1 cellular context compared by ENCODE assay signal in the genomic region with DNA sequence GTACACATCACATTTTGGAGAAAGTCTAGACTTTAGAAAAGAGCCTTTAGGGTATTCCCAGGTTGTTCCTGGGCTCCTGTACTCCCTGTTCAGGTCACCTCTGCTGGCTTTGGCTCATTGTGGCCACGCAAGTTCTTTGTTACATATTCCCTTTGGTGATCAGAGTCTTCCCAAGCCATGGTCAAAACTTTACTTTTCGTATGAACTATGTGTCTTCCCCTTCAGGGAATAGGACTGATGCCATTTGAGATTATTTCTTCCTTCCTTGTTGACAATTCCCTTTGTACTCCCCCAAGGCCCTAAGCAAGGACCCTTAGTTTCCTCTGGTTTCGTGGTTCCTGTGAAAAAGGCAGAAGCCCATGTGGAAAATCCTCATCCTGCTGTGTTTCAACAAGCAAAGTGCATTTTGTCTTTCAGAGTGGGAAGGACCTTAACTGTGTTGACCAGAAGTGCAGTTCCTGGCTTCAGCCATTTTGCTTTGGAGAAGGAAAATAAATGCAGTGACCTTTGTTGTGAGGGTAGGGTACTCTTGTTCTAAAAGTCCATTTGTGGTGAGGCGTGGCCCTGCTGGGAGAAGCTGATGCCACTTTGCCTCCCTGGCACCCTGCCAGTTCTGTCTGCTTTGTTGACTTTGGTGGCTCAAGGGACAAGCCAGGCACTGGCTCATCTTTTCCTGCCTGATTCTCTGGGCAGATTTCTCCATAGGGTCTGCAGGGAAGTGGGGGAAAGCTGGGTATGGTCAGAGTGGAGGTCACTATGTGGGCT.
A peak's percentile ranks its signal among the peaks of the same experiment; 100 is the strongest.
TF ChIP-seq lines count a peak whose summit lies in the region.

No MANE protein-coding gene starts in this region.

TF ChIP-seq in HepG2, 621 proteins besides CTCF, POLR2A, EP300 and RAD21 (continued from another document and continues in another):
- TF ChIP-seq PRDM15 (CRISPR knock-in tag; IDR thresholded peaks at IDR 0.05): no peak
- TF ChIP-seq ZNF292 (CRISPR knock-in tag; IDR thresholded peaks at IDR 0.05; ENCODE audit: borderline replicate concordance, low read depth): peak; percentile 87; the same call in 1 of the 2 replicates
- TF ChIP-seq ZNF501 (CRISPR knock-in tag; IDR thresholded peaks at IDR 0.05): no peak
- TF ChIP-seq, protein P1, sequence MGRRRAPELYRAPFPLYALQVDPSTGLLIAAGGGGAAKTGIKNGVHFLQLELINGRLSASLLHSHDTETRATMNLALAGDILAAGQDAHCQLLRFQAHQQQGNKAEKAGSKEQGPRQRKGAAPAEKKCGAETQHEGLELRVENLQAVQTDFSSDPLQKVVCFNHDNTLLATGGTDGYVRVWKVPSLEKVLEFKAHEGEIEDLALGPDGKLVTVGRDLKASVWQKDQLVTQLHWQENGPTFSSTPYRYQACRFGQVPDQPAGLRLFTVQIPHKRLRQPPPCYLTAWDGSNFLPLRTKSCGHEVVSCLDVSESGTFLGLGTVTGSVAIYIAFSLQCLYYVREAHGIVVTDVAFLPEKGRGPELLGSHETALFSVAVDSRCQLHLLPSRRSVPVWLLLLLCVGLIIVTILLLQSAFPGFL (CRISPR knock-in tag; IDR thresholded peaks at IDR 0.05): no peak
- TF ChIP-seq PPARG (CRISPR knock-in tag; conservative IDR thresholded peaks at IDR 0.05): peak; percentile 85
- TF ChIP-seq CBX2 (IDR thresholded peaks at IDR 0.05; ENCODE audit: low read depth, low read length): no peak
- no peak for TF ChIP-seq CBX2 (CRISPR knock-in tag; IDR thresholded peaks at IDR 0.05; ENCODE audit: low read depth)
- no peak for TF ChIP-seq AKNA (CRISPR knock-in tag; IDR thresholded peaks at IDR 0.05; ENCODE audit: borderline replicate concordance)
- no peak for TF ChIP-seq TAF15 (IDR thresholded peaks at IDR 0.05; ENCODE audit: low read depth, low read length, poor library complexity, severe bottlenecking)
- 0 out of 2 replicates have a peak, but pooled peaks have one; percentile 40 for TF ChIP-seq HOXA5 (CRISPR knock-in tag; IDR thresholded peaks at IDR 0.05)
- no peak for TF ChIP-seq KMT2A (CRISPR knock-in tag; IDR thresholded peaks at IDR 0.05)
- TF ChIP-seq ZNF530 (CRISPR knock-in tag; IDR thresholded peaks at IDR 0.05; ENCODE audit: low read depth): no peak
- TF ChIP-seq ZNF333 (CRISPR knock-in tag; IDR thresholded peaks at IDR 0.05; ENCODE audit: borderline replicate concordance): no peak
- TF ChIP-seq CHCHD3 (CRISPR knock-in tag; IDR thresholded peaks at IDR 0.05): no peak
- no peak for TF ChIP-seq RNF2 (conservative IDR thresholded peaks at IDR 0.05; ENCODE audit: low read depth)
- 0 out of 2 replicates have a peak, but pooled peaks have one; percentile 28 for TF ChIP-seq MIXL1 (CRISPR knock-in tag; IDR thresholded peaks at IDR 0.05)
- no peak for TF ChIP-seq FOXM1 (CRISPR knock-in tag; IDR thresholded peaks at IDR 0.05)
- TF ChIP-seq AGO2 (optimal IDR thresholded peaks at IDR 0.05; ENCODE audit: low read depth, low read length): no peak
- TF ChIP-seq ZNF263 (CRISPR knock-in tag; IDR thresholded peaks at IDR 0.05): 0 out of 2 replicates have a peak, but pooled peaks have one; percentile 32
- TF ChIP-seq, protein P2, sequence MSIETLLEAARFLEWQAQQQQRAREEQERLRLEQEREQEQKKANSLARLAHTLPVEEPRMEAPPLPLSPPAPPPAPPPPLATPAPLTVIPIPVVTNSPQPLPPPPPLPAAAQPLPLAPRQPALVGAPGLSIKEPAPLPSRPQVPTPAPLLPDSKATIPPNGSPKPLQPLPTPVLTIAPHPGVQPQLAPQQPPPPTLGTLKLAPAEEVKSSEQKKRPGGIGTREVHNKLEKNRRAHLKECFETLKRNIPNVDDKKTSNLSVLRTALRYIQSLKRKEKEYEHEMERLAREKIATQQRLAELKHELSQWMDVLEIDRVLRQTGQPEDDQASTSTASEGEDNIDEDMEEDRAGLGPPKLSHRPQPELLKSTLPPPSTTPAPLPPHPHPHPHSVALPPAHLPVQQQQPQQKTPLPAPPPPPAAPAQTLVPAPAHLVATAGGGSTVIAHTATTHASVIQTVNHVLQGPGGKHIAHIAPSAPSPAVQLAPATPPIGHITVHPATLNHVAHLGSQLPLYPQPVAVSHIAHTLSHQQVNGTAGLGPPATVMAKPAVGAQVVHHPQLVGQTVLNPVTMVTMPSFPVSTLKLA (IDR thresholded peaks at IDR 0.05): no peak
- TF ChIP-seq BORCS8-MEF2B (CRISPR knock-in tag; IDR thresholded peaks at IDR 0.05): peak; percentile 62; the same call in 1 of the 2 replicates
- no peak; the same call in 1 of the 2 replicates for TF ChIP-seq ZNF746 (CRISPR knock-in tag; IDR thresholded peaks at IDR 0.05)
- TF ChIP-seq KDM4B (CRISPR knock-in tag; IDR thresholded peaks at IDR 0.05): no peak
- TF ChIP-seq, protein P3, sequence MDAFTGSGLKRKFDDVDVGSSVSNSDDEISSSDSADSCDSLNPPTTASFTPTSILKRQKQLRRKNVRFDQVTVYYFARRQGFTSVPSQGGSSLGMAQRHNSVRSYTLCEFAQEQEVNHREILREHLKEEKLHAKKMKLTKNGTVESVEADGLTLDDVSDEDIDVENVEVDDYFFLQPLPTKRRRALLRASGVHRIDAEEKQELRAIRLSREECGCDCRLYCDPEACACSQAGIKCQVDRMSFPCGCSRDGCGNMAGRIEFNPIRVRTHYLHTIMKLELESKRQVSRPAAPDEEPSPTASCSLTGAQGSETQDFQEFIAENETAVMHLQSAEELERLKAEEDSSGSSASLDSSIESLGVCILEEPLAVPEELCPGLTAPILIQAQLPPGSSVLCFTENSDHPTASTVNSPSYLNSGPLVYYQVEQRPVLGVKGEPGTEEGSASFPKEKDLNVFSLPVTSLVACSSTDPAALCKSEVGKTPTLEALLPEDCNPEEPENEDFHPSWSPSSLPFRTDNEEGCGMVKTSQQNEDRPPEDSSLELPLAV (CRISPR knock-in tag; conservative IDR thresholded peaks at IDR 0.05; ENCODE audit: low read depth): no peak
- TF ChIP-seq YEATS2 (CRISPR knock-in tag; IDR thresholded peaks at IDR 0.05; ENCODE audit: borderline replicate concordance): peak; percentile 45; the same call in 1 of the 2 replicates
- no peak for TF ChIP-seq ZSCAN9 (CRISPR knock-in tag; IDR thresholded peaks at IDR 0.05; ENCODE audit: borderline replicate concordance)
- TF ChIP-seq ZNF629 (CRISPR knock-in tag; conservative IDR thresholded peaks at IDR 0.05): peak; percentile 57
- TF ChIP-seq NFATC3 (CRISPR knock-in tag; IDR thresholded peaks at IDR 0.05): no peak
- no peak for TF ChIP-seq CENPT (CRISPR knock-in tag; IDR thresholded peaks at IDR 0.05; ENCODE audit: low read depth)
- TF ChIP-seq TBX3 (IDR thresholded peaks at IDR 0.05; ENCODE audit: borderline replicate concordance): no peak
- TF ChIP-seq HDAC2 (CRISPR knock-in tag; IDR thresholded peaks at IDR 0.05): peak; percentile 85
- TF ChIP-seq ZNF598 (CRISPR knock-in tag; IDR thresholded peaks at IDR 0.05; ENCODE audit: borderline replicate concordance): no peak
- TF ChIP-seq ZNF577 (CRISPR knock-in tag; IDR thresholded peaks at IDR 0.05; ENCODE audit: borderline replicate concordance, low read depth): no peak
- TF ChIP-seq, protein P4, sequence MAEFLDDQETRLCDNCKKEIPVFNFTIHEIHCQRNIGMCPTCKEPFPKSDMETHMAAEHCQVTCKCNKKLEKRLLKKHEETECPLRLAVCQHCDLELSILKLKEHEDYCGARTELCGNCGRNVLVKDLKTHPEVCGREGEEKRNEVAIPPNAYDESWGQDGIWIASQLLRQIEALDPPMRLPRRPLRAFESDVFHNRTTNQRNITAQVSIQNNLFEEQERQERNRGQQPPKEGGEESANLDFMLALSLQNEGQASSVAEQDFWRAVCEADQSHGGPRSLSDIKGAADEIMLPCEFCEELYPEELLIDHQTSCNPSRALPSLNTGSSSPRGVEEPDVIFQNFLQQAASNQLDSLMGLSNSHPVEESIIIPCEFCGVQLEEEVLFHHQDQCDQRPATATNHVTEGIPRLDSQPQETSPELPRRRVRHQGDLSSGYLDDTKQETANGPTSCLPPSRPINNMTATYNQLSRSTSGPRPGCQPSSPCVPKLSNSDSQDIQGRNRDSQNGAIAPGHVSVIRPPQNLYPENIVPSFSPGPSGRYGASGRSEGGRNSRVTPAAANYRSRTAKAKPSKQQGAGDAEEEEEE (CRISPR knock-in tag; IDR thresholded peaks at IDR 0.05; ENCODE audit: borderline replicate concordance): no peak
- TF ChIP-seq SOX13 (IDR thresholded peaks at IDR 0.05): no peak
- peak in 1 of 2 experiments; percentile 75; a peak in 2 of 4 replicates for TF ChIP-seq SOX13 (CRISPR knock-in tag; conservative IDR thresholded peaks at IDR 0.05 in 1 of 2, IDR thresholded peaks at IDR 0.05 in 1 of 2)
- TF ChIP-seq POLR2G (IDR thresholded peaks at IDR 0.05; ENCODE audit: low read depth, low read length): no peak
- TF ChIP-seq THAP11 (CRISPR knock-in tag; IDR thresholded peaks at IDR 0.05): peak; percentile 55; the same call in 1 of the 2 replicates
- TF ChIP-seq ZNF75D (CRISPR knock-in tag; IDR thresholded peaks at IDR 0.05; ENCODE audit: borderline replicate concordance): no peak
- peak; percentile 53; the same call in 1 of the 2 replicates for TF ChIP-seq KDM2A (CRISPR knock-in tag; IDR thresholded peaks at IDR 0.05; ENCODE audit: borderline replicate concordance, low read depth)
- TF ChIP-seq ZBTB1 (CRISPR knock-in tag; IDR thresholded peaks at IDR 0.05; ENCODE audit: borderline replicate concordance): no peak
- peak; percentile 83 for TF ChIP-seq FOXO1 (CRISPR knock-in tag; IDR thresholded peaks at IDR 0.05)
- TF ChIP-seq, protein P5, sequence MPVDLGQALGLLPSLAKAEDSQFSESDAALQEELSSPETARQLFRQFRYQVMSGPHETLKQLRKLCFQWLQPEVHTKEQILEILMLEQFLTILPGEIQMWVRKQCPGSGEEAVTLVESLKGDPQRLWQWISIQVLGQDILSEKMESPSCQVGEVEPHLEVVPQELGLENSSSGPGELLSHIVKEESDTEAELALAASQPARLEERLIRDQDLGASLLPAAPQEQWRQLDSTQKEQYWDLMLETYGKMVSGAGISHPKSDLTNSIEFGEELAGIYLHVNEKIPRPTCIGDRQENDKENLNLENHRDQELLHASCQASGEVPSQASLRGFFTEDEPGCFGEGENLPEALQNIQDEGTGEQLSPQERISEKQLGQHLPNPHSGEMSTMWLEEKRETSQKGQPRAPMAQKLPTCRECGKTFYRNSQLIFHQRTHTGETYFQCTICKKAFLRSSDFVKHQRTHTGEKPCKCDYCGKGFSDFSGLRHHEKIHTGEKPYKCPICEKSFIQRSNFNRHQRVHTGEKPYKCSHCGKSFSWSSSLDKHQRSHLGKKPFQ (CRISPR knock-in tag; IDR thresholded peaks at IDR 0.05; ENCODE audit: insufficient replicate concordance): no peak
- no peak; the same call in 1 of the 2 replicates for TF ChIP-seq GABPB1 (CRISPR knock-in tag; IDR thresholded peaks at IDR 0.05)
- TF ChIP-seq ZNF160 (CRISPR knock-in tag; IDR thresholded peaks at IDR 0.05): no peak
- 0 out of 2 replicates have a peak, but pooled peaks have one; percentile 66 for TF ChIP-seq ZNF572 (CRISPR knock-in tag; IDR thresholded peaks at IDR 0.05)
- no peak for TF ChIP-seq ZNF383 (CRISPR knock-in tag; IDR thresholded peaks at IDR 0.05; ENCODE audit: borderline replicate concordance)
- TF ChIP-seq ETV6 (CRISPR knock-in tag; conservative IDR thresholded peaks at IDR 0.05): no peak; the same call in 1 of the 2 replicates
- TF ChIP-seq XRCC5 (optimal IDR thresholded peaks at IDR 0.05; ENCODE audit: low read length): peak; percentile 77
